8 cellular contexts compared by ENCODE assay signal in genomic region chr6:2842139-2842552, GRCh38. TPM values are rescaled to one million over a fixed set of nuclear protein-coding genes. Genes with fewer than 3 reads are reported as not detected.
DNase-seq lines count a peak whose midpoint lies in the region; ATAC-seq and TF ChIP-seq lines count a peak whose summit lies in the region.

No MANE protein-coding gene starts in this region.

- POLR2A ChIA-PET in PC-3 (lab: Charles Lee; ENCODE audit: unreplicated experiment): interaction anchor here (0.6 to 2.7 kb wide), 5 partner anchors 8 to 118 kb away, joined by 4 to 21 read pairs (median 5); no protein-coding TSS in a partner anchor

- TF ChIP-seq CTCF in PC-3 (conservative IDR thresholded peaks at IDR 0.05; ENCODE audit: low read depth, low read length): no peak
- no peak for TF ChIP-seq CTCF in endodermal cell (conservative IDR thresholded peaks at IDR 0.05)
- no peak for TF ChIP-seq CTCF in neutrophil (IDR thresholded peaks at IDR 0.05)

- H3K4me2 ChIP-seq in BLaER1 treated with 17β-estradiol and CSF1 and Interleukin-3, amounts not matched to agents 10 nM and 100 nM: peak overlapping the region; percentile 63 to 100 (median 79)
- H3K4me2 ChIP-seq in PC-3 (ENCODE audit: low read length): peak overlapping the region; percentile 94

- H3K36me3 Mint-ChIP-seq in endodermal cell (ENCODE audit: low read depth): peaks cover 11% of the 10 kb centered on the region

- no peak for DNase-seq in PC-3
- no peak for DNase-seq in endodermal cell
- no peak for DNase-seq in iPS-NIHi11 (ENCODE audit: low spot score)
- no peak for DNase-seq in AML-193 (lab: John Stamatoyannopoulos, UW)
- no peak for DNase-seq in NOMO-1 (lab: John Stamatoyannopoulos, UW; ENCODE audit: unreplicated experiment in 2 of 2)

- intact Hi-C loops in PC-3 (cut with micrococcal nuclease): no loop called here

- no peaks in the 10 kb centered on the region for H3K9me2 ChIP-seq in PC-3 (replicated peaks; ENCODE audit: low read length)

- peaks cover 34% of the 10 kb centered on the region for H3K79me2 ChIP-seq in PC-3 (ENCODE audit: low read length)

- H2AFZ ChIP-seq in PC-3 (ENCODE audit: low read length): no peak overlapping the region

- peaks cover 41 to 72% (median 51%) of the 10 kb centered on the region in 10 experiments for H3K4me1 ChIP-seq in BLaER1 treated with 17β-estradiol and CSF1 and Interleukin-3, amounts not matched to agents 10 nM and 100 nM
- H3K4me1 ChIP-seq in PC-3 (ENCODE audit: insufficient read depth, low read length): peaks cover 68% of the 10 kb centered on the region
- peaks cover 11% of the 10 kb centered on the region for H3K4me1 ChIP-seq in endodermal cell (ENCODE audit: control insufficient read depth, insufficient read depth, low read length)
- H3K4me1 ChIP-seq in neutrophil (ENCODE audit: control insufficient read depth in 1 of 2, insufficient read depth in 1 of 2, low read depth in 1 of 2, low read length in 1 of 2): peaks cover 67 to 71% of the 10 kb centered on the region in 2 experiments

- no peaks in the 10 kb centered on the region for H3K9me3 Mint-ChIP-seq in endodermal cell

- peaks cover 0 to 40% (median 11%) of the 10 kb centered on the region in 11 experiments; a peak in 14 of 22 replicates for H4K20me1 ChIP-seq in BLaER1 treated with 17β-estradiol and CSF1 and Interleukin-3, amounts not matched to agents 10 nM and 100 nM
- peaks cover 4% of the 10 kb centered on the region; the same call in 1 of the 2 replicates for H4K20me1 ChIP-seq in PC-3 (ENCODE audit: low read length)

- peaks cover 0 to 36% (median 15%) of the 10 kb centered on the region in 11 experiments; a peak in 16 of 22 replicates for H3K36me3 ChIP-seq in BLaER1 treated with 17β-estradiol and CSF1 and Interleukin-3, amounts not matched to agents 10 nM and 100 nM
- H3K36me3 ChIP-seq in PC-3 (ENCODE audit: low read depth, low read length) (peaks cover 10% of the 10 kb centered on the region), endodermal cell (ENCODE audit: control insufficient read depth, insufficient read depth, low read length) (peaks cover 5% of the 10 kb centered on the region), neutrophil (peaks cover 32% of the 10 kb centered on the region)

- CTCF ChIA-PET in PC-3 (lab: Charles Lee): interaction anchor here (0.6 to 1.9 kb wide), 3 partner anchors 19 to 77 kb away, joined by 3 to 19 read pairs (median 3); no protein-coding TSS in a partner anchor

- H3F3A ChIP-seq in PC-3 (ENCODE audit: low read length, unreplicated experiment): peaks cover 8% of the 10 kb centered on the region

- peaks cover 0 to 71% (median 64%) of the 10 kb centered on the region in 11 experiments; a peak in 21 of 22 replicates for H3K27me3 ChIP-seq in BLaER1 treated with 17β-estradiol and CSF1 and Interleukin-3, amounts not matched to agents 10 nM and 100 nM
- no peaks in the 10 kb centered on the region for H3K27me3 ChIP-seq in PC-3 (ENCODE audit: low read length)
- no peaks in the 10 kb centered on the region for H3K27me3 ChIP-seq in endodermal cell (ENCODE audit: control insufficient read depth, insufficient read depth, low read length, poor library complexity, severe bottlenecking)
- H3K27me3 ChIP-seq in neutrophil: no peaks in the 10 kb centered on the region

- peak overlapping the region; percentile 70 for H3K4me3 Mint-ChIP-seq in endodermal cell

- peaks cover 0 to 8% (median 6%) of the 10 kb centered on the region in 11 experiments; a peak in 9 of 22 replicates for H3K9me3 ChIP-seq in BLaER1 treated with 17β-estradiol and CSF1 and Interleukin-3, amounts not matched to agents 10 nM and 100 nM (replicated peaks in 1 of 11)
- H3K9me3 ChIP-seq in PC-3 (ENCODE audit: low read length) (no peaks in the 10 kb centered on the region), endodermal cell (ENCODE audit: control insufficient read depth, low read length) (no peaks in the 10 kb centered on the region), neutrophil (no peaks in the 10 kb centered on the region)

- peak overlapping the region; percentile 66 to 90 (median 81) for H3K27ac ChIP-seq in BLaER1 treated with 17β-estradiol and CSF1 and Interleukin-3, amounts not matched to agents 10 nM and 100 nM
- H3K27ac ChIP-seq in PC-3 (ENCODE audit: low read length) (peak overlapping the region; percentile 94), endodermal cell (ENCODE audit: low read depth, low read length) (no peak overlapping the region), neutrophil (peak overlapping the region; percentile 96)

- TSS peak; percentile 18 for BruUV-seq in PC-3 (replicated peaks; lab: Mats Ljungman, UMichigan)

- WGBS in endodermal cell (ENCODE audit: insufficient coverage in 1 of 2, insufficient read length in 1 of 2), 2 experiments: 92 to 94% methylated on average over 2 of the region's 2 CpGs

- peaks cover 26% of the 10 kb centered on the region for H3K4me1 Mint-ChIP-seq in endodermal cell

- H3K4me3 ChIP-seq in BLaER1 treated with 17β-estradiol and CSF1 and Interleukin-3, amounts not matched to agents 10 nM and 100 nM: peak overlapping the region; percentile 41 to 77 (median 60); a peak in 19 of 20 replicates
- H3K4me3 ChIP-seq in PC-3 (ENCODE audit: low read length) (peak overlapping the region; percentile 81), endodermal cell (ENCODE audit: low read length) (peak overlapping the region; percentile 70), neutrophil (ENCODE audit: low read depth in 1 of 2, low read length in 1 of 2) (peak overlapping the region; percentile 74 to 84)

- ATAC-seq in PC-3 (no peak), GM21576 (IDR thresholded peaks at IDR 0.05; ENCODE audit: unreplicated experiment) (no peak)

- peak overlapping the region; percentile 35 for H3K27ac Mint-ChIP-seq in endodermal cell

- H3K27me3 Mint-ChIP-seq in endodermal cell (ENCODE audit: insufficient read depth): no peaks in the 10 kb centered on the region

- peak overlapping the region; percentile 67 to 88 (median 76); a peak in 18 of 22 replicates for H3K9ac ChIP-seq in BLaER1 treated with 17β-estradiol and CSF1 and Interleukin-3, amounts not matched to agents 10 nM and 100 nM
- H3K9ac ChIP-seq in PC-3 (ENCODE audit: low read length) (peak overlapping the region; percentile 94), endodermal cell (ENCODE audit: extremely low read depth, low read length, poor library complexity, severe bottlenecking) (no peak overlapping the region)

RNA-seq across cellular contexts. Expression of gene SERPINB1, which starts 0.5 kb away (rescaled TPM):
- total RNA-seq in PC-3 (2014; rRNA removed): 78.7 and 133 TPM in 2 replicates
- total RNA-seq in endodermal cell: 10 to 100 TPM; 30.6 to 38.5 TPM
- polyA plus RNA-seq in endodermal cell (2013, experiment 1 of 2): 14.1 TPM
- polyA plus RNA-seq in endodermal cell (2013, experiment 2 of 2): 18.4 TPM
